Comparison of ENCODE assay signal across 27 cellular contexts in the genomic region with DNA sequence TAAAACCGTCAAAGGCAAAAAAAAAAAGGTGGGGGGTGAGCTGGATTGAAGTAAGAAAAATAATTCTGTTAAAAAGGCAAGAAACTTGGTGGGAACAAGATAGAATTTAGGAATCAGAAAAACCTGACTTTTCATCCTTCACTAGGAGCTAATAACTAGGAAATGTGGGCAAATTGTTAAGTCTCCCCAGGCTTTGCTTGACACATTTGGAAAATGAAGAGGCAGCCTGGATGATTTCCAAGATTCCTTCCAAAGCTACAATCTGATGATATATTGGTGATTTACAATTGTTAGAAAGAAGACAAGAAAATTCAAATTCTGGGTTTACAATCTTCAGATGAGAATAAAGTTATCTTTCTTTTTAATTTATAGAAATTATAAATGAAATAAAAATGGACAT.
"Had no signal": no experiment of that assay in that cellular context is flagged by ENCODE, and none has a peak within 500 bp of the region (broad histone marks: within the 10 kb centered on the region; RNA-seq: fewer than 3 reads in every experiment).

No MANE protein-coding gene starts in this region.

- H2AFZ ChIP-seq: PC-9 had no signal

- H3K4me2 ChIP-seq: KMS-11, PC-9 had no signal

- H3K4me3 ChIP-seq: PC-9, SJCRH30, SK-N-MC had no signal

- H3K27ac ChIP-seq: KMS-11, PC-9, RWPE1, SJCRH30, SK-N-MC had no signal

- H3K27me3 ChIP-seq: SJCRH30 had no signal

- H3K9me3 ChIP-seq: SJCRH30 had no signal

- H3K9ac ChIP-seq: KMS-11 had no signal

- H3K4me1 ChIP-seq: SJCRH30 had no signal

- H3K36me3 ChIP-seq: SJCRH30 had no signal

- DNase-seq: Karpas-422, KBM-7, MM.1S, MV-4-11, NCI-H1092, NCI-H1105, NCI-H1417 treated with DMSO at 0.1 percent for 48 hours, NCI-H1436 treated with DMSO at 0.1 percent for 48 hours, NCI-H1694 treated with DMSO at 0.1 percent for 48 hours, NCI-H187 treated with DMSO at 0.1 percent for 48 hours, NCI-H2029, NCI-H2081, NCI-H2171 treated with DMSO at 0.1 percent for 48 hours, NCI-H2227 treated with DMSO at 0.1 percent for 48 hours, NCI-H345, NCI-H510A treated with DMSO at 0.1 percent for 48 hours, NCI-H524 treated with DMSO at 0.1 percent for 48 hours, NCI-H526 treated with DMSO at 0.1 percent for 48 hours, NCI-H774, PC-9, SHP77, SIG-M5, SJCRH30, T-cell had no signal
